ENCODE assay signal across 1 cellular context in the genomic region with DNA sequence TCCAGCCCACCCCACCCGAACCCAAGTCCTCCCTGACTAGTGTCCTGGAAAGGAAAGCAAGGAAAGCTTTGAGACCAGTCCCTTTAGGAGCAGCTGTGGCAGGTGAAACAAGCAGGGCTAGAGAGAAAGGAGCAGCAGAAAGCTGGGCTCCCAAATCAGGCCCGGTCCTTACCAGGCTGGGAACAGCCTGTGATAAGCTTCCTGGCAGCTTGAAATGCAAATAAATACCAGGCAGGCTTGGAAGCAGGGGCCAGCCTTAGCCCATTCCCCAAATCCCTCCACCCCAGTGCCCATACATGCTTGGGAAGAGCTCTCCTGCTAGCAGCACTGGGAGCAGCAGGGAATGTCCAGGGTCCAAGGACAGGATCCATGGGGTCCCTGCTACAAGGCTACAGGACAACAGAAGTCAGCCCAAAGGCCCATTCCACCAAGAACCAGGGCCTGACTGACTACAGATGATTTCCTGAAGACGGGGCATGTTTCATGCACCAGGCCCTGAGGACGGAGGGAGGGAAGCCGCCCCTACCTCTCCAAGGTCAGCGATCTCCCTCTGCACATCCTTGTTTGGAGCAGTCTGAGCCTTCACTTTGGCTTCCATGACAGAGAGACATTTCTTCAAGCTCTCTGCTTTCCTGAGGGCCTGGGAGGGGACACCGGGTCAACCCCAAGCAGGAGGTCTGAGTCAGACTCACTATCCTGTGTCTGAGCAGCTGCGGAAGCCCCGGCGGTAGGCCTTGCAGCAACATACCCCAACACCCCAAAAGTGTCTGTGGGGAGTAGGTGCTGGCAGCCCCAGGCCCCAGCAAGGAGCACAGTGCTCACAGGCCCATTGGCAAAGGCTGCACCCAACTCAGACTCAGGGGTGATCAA.
TF ChIP-seq lines count a peak whose summit lies in the region.

No MANE protein-coding gene starts in this region.

TF ChIP-seq in HepG2, 621 proteins besides CTCF, POLR2A, EP300 and RAD21 (continues in another document):
- TF ChIP-seq, protein P1, sequence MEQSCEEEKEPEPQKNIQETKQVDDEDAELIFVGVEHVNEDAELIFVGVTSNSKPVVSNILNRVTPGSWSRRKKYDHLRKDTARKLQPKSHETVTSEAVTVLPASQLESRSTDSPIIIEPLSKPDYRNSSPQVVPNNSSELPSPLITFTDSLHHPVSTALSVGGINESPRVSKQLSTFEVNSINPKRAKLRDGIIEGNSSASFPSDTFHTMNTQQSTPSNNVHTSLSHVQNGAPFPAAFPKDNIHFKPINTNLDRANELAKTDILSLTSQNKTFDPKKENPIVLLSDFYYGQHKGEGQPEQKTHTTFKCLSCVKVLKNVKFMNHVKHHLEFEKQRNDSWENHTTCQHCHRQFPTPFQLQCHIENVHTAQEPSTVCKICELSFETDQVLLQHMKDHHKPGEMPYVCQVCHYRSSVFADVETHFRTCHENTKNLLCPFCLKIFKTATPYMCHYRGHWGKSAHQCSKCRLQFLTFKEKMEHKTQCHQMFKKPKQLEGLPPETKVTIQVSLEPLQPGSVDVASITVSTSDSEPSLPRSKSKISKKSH (CRISPR knock-in tag; IDR thresholded peaks at IDR 0.05; ENCODE audit: borderline replicate concordance): peak; percentile 26; the same call in 1 of the 2 replicates
- no peak for TF ChIP-seq NONO (IDR thresholded peaks at IDR 0.05)
- TF ChIP-seq NONO (CRISPR knock-in tag; conservative IDR thresholded peaks at IDR 0.05): 0 out of 2 replicates have a peak, but pooled peaks have one; percentile 31
- TF ChIP-seq CCDC6 (CRISPR knock-in tag; IDR thresholded peaks at IDR 0.05): 0 out of 2 replicates have a peak, but pooled peaks have one; percentile 26
- TF ChIP-seq ZNF564 (CRISPR knock-in tag; IDR thresholded peaks at IDR 0.05): 0 out of 2 replicates have a peak, but pooled peaks have one; percentile 52
- no peak for TF ChIP-seq U2AF2 (IDR thresholded peaks at IDR 0.05; ENCODE audit: low read depth, low read length)
- TF ChIP-seq SYNCRIP (IDR thresholded peaks at IDR 0.05; ENCODE audit: insufficient read depth, low read depth, low read length): no peak
- TF ChIP-seq PAXIP1 (CRISPR knock-in tag; conservative IDR thresholded peaks at IDR 0.05): 0 out of 2 replicates have a peak, but pooled peaks have one; percentile 7
- TF ChIP-seq MAFF (IDR thresholded peaks at IDR 0.05; ENCODE audit: low read depth, low read length): no peak
- no peak for TF ChIP-seq ZNF567 (CRISPR knock-in tag; IDR thresholded peaks at IDR 0.05; ENCODE audit: borderline replicate concordance)
- TF ChIP-seq RBM22 (optimal IDR thresholded peaks at IDR 0.05; ENCODE audit: low read length): peak; percentile 82
- no peak for TF ChIP-seq FOSL1 (CRISPR knock-in tag; IDR thresholded peaks at IDR 0.05; ENCODE audit: borderline replicate concordance)
- no peak for TF ChIP-seq ZNF724P (CRISPR knock-in tag; IDR thresholded peaks at IDR 0.05; ENCODE audit: borderline replicate concordance)
- TF ChIP-seq, protein P2, sequence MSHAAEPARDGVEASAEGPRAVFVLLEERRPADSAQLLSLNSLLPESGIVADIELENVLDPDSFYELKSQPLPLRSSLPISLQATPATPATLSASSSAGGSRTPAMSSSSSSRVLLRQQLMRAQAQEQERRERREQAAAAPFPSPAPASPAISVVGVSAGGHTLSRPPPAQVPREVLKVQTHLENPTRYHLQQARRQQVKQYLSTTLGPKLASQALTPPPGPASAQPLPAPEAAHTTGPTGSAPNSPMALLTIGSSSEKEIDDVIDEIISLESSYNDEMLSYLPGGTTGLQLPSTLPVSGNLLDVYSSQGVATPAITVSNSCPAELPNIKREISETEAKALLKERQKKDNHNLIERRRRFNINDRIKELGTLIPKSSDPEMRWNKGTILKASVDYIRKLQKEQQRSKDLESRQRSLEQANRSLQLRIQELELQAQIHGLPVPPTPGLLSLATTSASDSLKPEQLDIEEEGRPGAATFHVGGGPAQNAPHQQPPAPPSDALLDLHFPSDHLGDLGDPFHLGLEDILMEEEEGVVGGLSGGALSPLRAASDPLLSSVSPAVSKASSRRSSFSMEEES (CRISPR knock-in tag; IDR thresholded peaks at IDR 0.05): no peak
- TF ChIP-seq HDAC2 (CRISPR knock-in tag; IDR thresholded peaks at IDR 0.05): 0 out of 2 replicates have a peak, but pooled peaks have one; percentile 8
- TF ChIP-seq HNF4A (CRISPR knock-in tag; IDR thresholded peaks at IDR 0.05): peak; percentile 76
- TF ChIP-seq DZIP1 (CRISPR knock-in tag; IDR thresholded peaks at IDR 0.05): 0 out of 2 replicates have a peak, but pooled peaks have one; percentile 37
- no peak for TF ChIP-seq TSC22D2 (CRISPR knock-in tag; IDR thresholded peaks at IDR 0.05; ENCODE audit: borderline replicate concordance)
- no peak for TF ChIP-seq ELF4 (CRISPR knock-in tag; IDR thresholded peaks at IDR 0.05; ENCODE audit: borderline replicate concordance)
- no peak for TF ChIP-seq LCORL (IDR thresholded peaks at IDR 0.05)
- peak; percentile 66 for TF ChIP-seq LCORL (CRISPR knock-in tag; IDR thresholded peaks at IDR 0.05)
- TF ChIP-seq BRD4 (CRISPR knock-in tag; IDR thresholded peaks at IDR 0.05): no peak
- TF ChIP-seq FOXC1 (CRISPR knock-in tag; IDR thresholded peaks at IDR 0.05; ENCODE audit: borderline replicate concordance): 0 out of 2 replicates have a peak, but pooled peaks have one; percentile 66
- TF ChIP-seq, protein P3, sequence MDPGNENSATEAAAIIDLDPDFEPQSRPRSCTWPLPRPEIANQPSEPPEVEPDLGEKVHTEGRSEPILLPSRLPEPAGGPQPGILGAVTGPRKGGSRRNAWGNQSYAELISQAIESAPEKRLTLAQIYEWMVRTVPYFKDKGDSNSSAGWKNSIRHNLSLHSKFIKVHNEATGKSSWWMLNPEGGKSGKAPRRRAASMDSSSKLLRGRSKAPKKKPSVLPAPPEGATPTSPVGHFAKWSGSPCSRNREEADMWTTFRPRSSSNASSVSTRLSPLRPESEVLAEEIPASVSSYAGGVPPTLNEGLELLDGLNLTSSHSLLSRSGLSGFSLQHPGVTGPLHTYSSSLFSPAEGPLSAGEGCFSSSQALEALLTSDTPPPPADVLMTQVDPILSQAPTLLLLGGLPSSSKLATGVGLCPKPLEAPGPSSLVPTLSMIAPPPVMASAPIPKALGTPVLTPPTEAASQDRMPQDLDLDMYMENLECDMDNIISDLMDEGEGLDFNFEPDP (CRISPR knock-in tag; conservative IDR thresholded peaks at IDR 0.05): 0 out of 2 replicates have a peak, but pooled peaks have one; percentile 74
- TF ChIP-seq SRF (IDR thresholded peaks at IDR 0.05; ENCODE audit: low read depth, low read length): no peak
- TF ChIP-seq MAZ (IDR thresholded peaks at IDR 0.05; ENCODE audit: borderline replicate concordance, low read depth, low read length): no peak
- no peak for TF ChIP-seq MAZ (CRISPR knock-in tag; IDR thresholded peaks at IDR 0.05; ENCODE audit: low read depth)
- TF ChIP-seq, protein P4, sequence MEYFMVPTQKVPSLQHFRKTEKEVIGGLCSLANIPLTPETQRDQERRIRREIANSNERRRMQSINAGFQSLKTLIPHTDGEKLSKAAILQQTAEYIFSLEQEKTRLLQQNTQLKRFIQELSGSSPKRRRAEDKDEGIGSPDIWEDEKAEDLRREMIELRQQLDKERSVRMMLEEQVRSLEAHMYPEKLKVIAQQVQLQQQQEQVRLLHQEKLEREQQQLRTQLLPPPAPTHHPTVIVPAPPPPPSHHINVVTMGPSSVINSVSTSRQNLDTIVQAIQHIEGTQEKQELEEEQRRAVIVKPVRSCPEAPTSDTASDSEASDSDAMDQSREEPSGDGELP (IDR thresholded peaks at IDR 0.05; ENCODE audit: borderline replicate concordance, low read depth): no peak
- TF ChIP-seq ZFX (CRISPR knock-in tag; IDR thresholded peaks at IDR 0.05; ENCODE audit: low read depth): 0 out of 2 replicates have a peak, but pooled peaks have one; percentile 34
- no peak for TF ChIP-seq ZNF552 (CRISPR knock-in tag; IDR thresholded peaks at IDR 0.05; ENCODE audit: borderline replicate concordance)
- TF ChIP-seq, protein P5, sequence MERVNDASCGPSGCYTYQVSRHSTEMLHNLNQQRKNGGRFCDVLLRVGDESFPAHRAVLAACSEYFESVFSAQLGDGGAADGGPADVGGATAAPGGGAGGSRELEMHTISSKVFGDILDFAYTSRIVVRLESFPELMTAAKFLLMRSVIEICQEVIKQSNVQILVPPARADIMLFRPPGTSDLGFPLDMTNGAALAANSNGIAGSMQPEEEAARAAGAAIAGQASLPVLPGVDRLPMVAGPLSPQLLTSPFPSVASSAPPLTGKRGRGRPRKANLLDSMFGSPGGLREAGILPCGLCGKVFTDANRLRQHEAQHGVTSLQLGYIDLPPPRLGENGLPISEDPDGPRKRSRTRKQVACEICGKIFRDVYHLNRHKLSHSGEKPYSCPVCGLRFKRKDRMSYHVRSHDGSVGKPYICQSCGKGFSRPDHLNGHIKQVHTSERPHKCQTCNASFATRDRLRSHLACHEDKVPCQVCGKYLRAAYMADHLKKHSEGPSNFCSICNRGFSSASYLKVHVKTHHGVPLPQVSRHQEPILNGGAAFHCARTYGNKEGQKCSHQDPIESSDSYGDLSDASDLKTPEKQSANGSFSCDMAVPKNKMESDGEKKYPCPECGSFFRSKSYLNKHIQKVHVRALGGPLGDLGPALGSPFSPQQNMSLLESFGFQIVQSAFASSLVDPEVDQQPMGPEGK (CRISPR knock-in tag; IDR thresholded peaks at IDR 0.05): 0 out of 2 replicates have a peak, but pooled peaks have one; percentile 5
- TF ChIP-seq ZNF180 (CRISPR knock-in tag; IDR thresholded peaks at IDR 0.05; ENCODE audit: borderline replicate concordance, low read depth): no peak
- TF ChIP-seq ZNF747 (CRISPR knock-in tag; IDR thresholded peaks at IDR 0.05; ENCODE audit: borderline replicate concordance): 0 out of 2 replicates have a peak, but pooled peaks have one; percentile 26
- TF ChIP-seq TBX3 (IDR thresholded peaks at IDR 0.05; ENCODE audit: borderline replicate concordance): no peak
- TF ChIP-seq HOXA5 (CRISPR knock-in tag; IDR thresholded peaks at IDR 0.05): 0 out of 2 replicates have a peak, but pooled peaks have one; percentile 41
- no peak for TF ChIP-seq SMARCC2 (IDR thresholded peaks at IDR 0.05)
- TF ChIP-seq ESRRA (CRISPR knock-in tag; IDR thresholded peaks at IDR 0.05; ENCODE audit: low read depth): peak; percentile 21; the same call in 1 of the 2 replicates
- TF ChIP-seq KLF16 (CRISPR knock-in tag; IDR thresholded peaks at IDR 0.05): no peak
- 0 out of 2 replicates have a peak, but pooled peaks have one; percentile 10 for TF ChIP-seq NRL (CRISPR knock-in tag; IDR thresholded peaks at IDR 0.05; ENCODE audit: borderline replicate concordance)
